ENCODE assay signal across 8 cellular contexts in the genomic region with DNA sequence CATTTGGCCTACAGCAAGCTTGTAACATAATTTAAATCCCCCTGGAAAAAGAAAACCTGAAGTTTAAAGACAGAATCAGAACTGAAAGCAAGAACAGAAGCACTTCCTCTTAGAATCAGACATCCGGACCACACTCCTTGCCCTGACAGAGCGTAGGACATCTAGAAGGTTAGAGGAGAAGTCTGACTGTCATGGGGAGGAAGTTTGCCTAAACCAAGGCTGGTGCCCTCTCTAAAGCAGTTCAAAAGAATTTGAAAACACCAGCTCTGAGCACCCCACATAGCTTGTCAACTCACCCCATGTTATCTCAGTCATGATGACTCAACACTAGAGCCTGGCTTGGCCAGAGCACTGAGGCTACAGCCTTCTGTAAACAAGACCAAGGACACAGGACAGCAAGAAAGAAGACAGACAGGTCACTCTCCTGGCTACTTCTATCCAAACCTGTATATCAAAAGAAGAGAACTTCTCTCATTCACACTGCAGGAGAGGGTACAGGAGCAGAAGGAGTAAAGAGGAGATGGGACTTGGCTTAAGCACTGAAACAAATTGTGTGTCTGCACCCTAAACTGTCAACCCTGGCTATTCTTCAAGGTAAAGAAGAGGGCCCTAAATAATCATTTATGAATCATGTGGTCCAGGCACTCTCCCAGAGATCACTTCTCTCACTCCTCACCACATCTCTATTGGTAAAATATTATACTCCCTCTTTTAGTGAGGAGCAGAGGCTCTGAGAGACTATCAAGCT.
DNase-seq lines count a peak whose midpoint lies in the region; ATAC-seq and TF ChIP-seq lines count a peak whose summit lies in the region.

No MANE protein-coding gene starts in this region.

- ATAC-seq in GM19328 (IDR thresholded peaks at IDR 0.05; ENCODE audit: unreplicated experiment) = peak; percentile 99
- ATAC-seq in HG03175 (IDR thresholded peaks at IDR 0.05; ENCODE audit: unreplicated experiment) = peak; percentile 98

- H3K36me3 Mint-ChIP-seq in CD8-positive, alpha-beta memory T cell = no peaks in the 10 kb centered on the region

- no peaks in the 10 kb centered on the region for H4K20me1 ChIP-seq in SU-DHL-6 (ENCODE audit: low read depth, low read length)

- H3K4me1 ChIP-seq in CD8-positive, alpha-beta memory T cell (ENCODE audit: insufficient read depth, low read length) = peaks cover 14% of the 10 kb centered on the region

- H3F3A ChIP-seq in SU-DHL-6 (ENCODE audit: insufficient read depth) = no peaks in the 10 kb centered on the region

- no peak for DNase-seq in CD8-positive, alpha-beta memory T cell
- DNase-seq in iris pigment epithelial cell (ENCODE audit: low read depth) (peak; percentile 68), SHP77 treated with DMSO at 0.1 percent for 48 hours (lab: John Stamatoyannopoulos, UW) (no peak), HEK293T (ENCODE audit: extremely low spot score) (no peak), coronary artery (ENCODE audit: low spot score) (no peak)

- no peaks in the 10 kb centered on the region for H3K9me2 ChIP-seq in SU-DHL-6 (replicated peaks; ENCODE audit: insufficient read depth, low read length)

- H3K9me3 Mint-ChIP-seq in CD8-positive, alpha-beta memory T cell = no peaks in the 10 kb centered on the region

- peaks cover 15 to 18% (median 17%) of the 10 kb centered on the region in 3 donors for H3K4me1 Mint-ChIP-seq in CD8-positive, alpha-beta memory T cell

- peak overlapping the region; percentile 26 for H3K4me3 ChIP-seq in CD8-positive, alpha-beta memory T cell (ENCODE audit: low read length)
- no peak overlapping the region for H3K4me3 ChIP-seq in SU-DHL-6 (ENCODE audit: insufficient read depth, low read length, poor library complexity, severe bottlenecking)
- H3K4me3 ChIP-seq in coronary artery = no peak overlapping the region

- TF ChIP-seq CTCF in SU-DHL-6 (IDR thresholded peaks at IDR 0.05; ENCODE audit: insufficient read depth, low read length, poor library complexity, severe bottlenecking) (no peak), coronary artery (IDR thresholded peaks at IDR 0.05) (no peak)

- H2AFZ ChIP-seq in SU-DHL-6 (ENCODE audit: low read depth, low read length, severe bottlenecking) = no peak overlapping the region

- H3K27ac ChIP-seq in CD8-positive, alpha-beta memory T cell (ENCODE audit: low read depth, low read length) = peak overlapping the region; percentile 48
- H3K27ac ChIP-seq in SU-DHL-6 (ENCODE audit: low read depth, low read length) (no peak overlapping the region), coronary artery (no peak overlapping the region)

- peaks cover 0 to 3% of the 10 kb centered on the region in 2 donors for H3K27me3 Mint-ChIP-seq in CD8-positive, alpha-beta memory T cell

- POLR2A ChIA-PET in CD8-positive, alpha-beta memory T cell (lab: Charles Lee) = no interaction called here
- POLR2A ChIA-PET in HEK293T (lab: Yijun Ruan, JAX) = no interaction called here

- no peaks in the 10 kb centered on the region for H3K9me3 ChIP-seq in CD8-positive, alpha-beta memory T cell (ENCODE audit: low read length)
- no peaks in the 10 kb centered on the region for H3K9me3 ChIP-seq in SU-DHL-6 (ENCODE audit: insufficient read depth, low read length)

- no peak overlapping the region for H3K9ac ChIP-seq in SU-DHL-6 (ENCODE audit: low read length)

- H3K27ac Mint-ChIP-seq in CD8-positive, alpha-beta memory T cell = peak overlapping the region in 7 of 8 donors; percentile 47 to 78 (median 63)

- no peaks in the 10 kb centered on the region for H3K36me3 ChIP-seq in CD8-positive, alpha-beta memory T cell (ENCODE audit: insufficient read depth, low read length)
- no peaks in the 10 kb centered on the region for H3K36me3 ChIP-seq in SU-DHL-6 (ENCODE audit: low read length)

- CTCF ChIA-PET in CD8-positive, alpha-beta memory T cell (lab: Charles Lee) = no interaction called here
- CTCF ChIA-PET in HEK293T (lab: Yijun Ruan, JAX) = no interaction called here

- H3K79me2 ChIP-seq in SU-DHL-6 (ENCODE audit: insufficient read depth, low read length) = no peaks in the 10 kb centered on the region

- peak overlapping the region in 6 of 7 donors; percentile 0 to 50 (median 28) for H3K4me3 Mint-ChIP-seq in CD8-positive, alpha-beta memory T cell

- H3K4me2 ChIP-seq in SU-DHL-6 (ENCODE audit: low read depth, low read length, poor library complexity, severe bottlenecking) = peak overlapping the region; percentile 17

- H3K27me3 ChIP-seq in CD8-positive, alpha-beta memory T cell (ENCODE audit: insufficient read depth, low read length, poor library complexity, severe bottlenecking) = no peaks in the 10 kb centered on the region
- no peaks in the 10 kb centered on the region for H3K27me3 ChIP-seq in SU-DHL-6 (ENCODE audit: low read length)

TF ChIP-seq in HEK293T, 16 proteins besides CTCF, POLR2A, EP300 and RAD21:
- TF ChIP-seq SP1 (IDR thresholded peaks at IDR 0.05) (no peak), ARNT (IDR thresholded peaks at IDR 0.05) (no peak), ELF4 (IDR thresholded peaks at IDR 0.05) (no peak), BHLHE40 (IDR thresholded peaks at IDR 0.05; ENCODE audit: borderline replicate concordance) (no peak), FOXK2 (IDR thresholded peaks at IDR 0.05) (no peak), SUZ12 (IDR thresholded peaks at IDR 0.05) (no peak), LEF1 (IDR thresholded peaks at IDR 0.05; ENCODE audit: borderline replicate concordance) (no peak), ZNF384 (IDR thresholded peaks at IDR 0.05) (no peak), TARDBP (IDR thresholded peaks at IDR 0.05) (no peak), FOXA1 (IDR thresholded peaks at IDR 0.05) (no peak)
